1 cellular context compared by ENCODE assay signal in genomic region chr2:85914916-85915315, GRCh38.
TF ChIP-seq lines count a peak whose summit lies in the region.

No MANE protein-coding gene starts in this region.

TF ChIP-seq in H1, 55 proteins besides CTCF, POLR2A, EP300 and RAD21:
- TF ChIP-seq SRF (IDR thresholded peaks at IDR 0.05; ENCODE audit: low read depth, low read length) (no peak), GABPA (IDR thresholded peaks at IDR 0.05; ENCODE audit: borderline replicate concordance, insufficient read depth, low read length) (no peak), CREB1 (IDR thresholded peaks at IDR 0.05) (no peak), TEAD4 (IDR thresholded peaks at IDR 0.05; ENCODE audit: low read depth, low read length) (no peak), POLR2AphosphoS5 (IDR thresholded peaks at IDR 0.05; ENCODE audit: low read depth, low read length) (no peak), HDAC6 (IDR thresholded peaks at IDR 0.05; ENCODE audit: low read depth, low read length) (no peak), TBP (IDR thresholded peaks at IDR 0.05; ENCODE audit: low read depth, low read length) (no peak), USF2 (IDR thresholded peaks at IDR 0.05; ENCODE audit: low read length) (no peak), CBX5 (IDR thresholded peaks at IDR 0.05; ENCODE audit: low read depth, low read length) (no peak), ATF3 (IDR thresholded peaks at IDR 0.05; ENCODE audit: insufficient read depth, low read depth, low read length) (no peak), SP4 (IDR thresholded peaks at IDR 0.05; ENCODE audit: low read length) (no peak), BCL11A (IDR thresholded peaks at IDR 0.05; ENCODE audit: low read depth in 2 of 2, low read length in 2 of 2) (no peak), SP2 (IDR thresholded peaks at IDR 0.05; ENCODE audit: low read length) (no peak), RFX5 (IDR thresholded peaks at IDR 0.05; ENCODE audit: borderline replicate concordance, low read depth, low read length) (no peak)
